Comparison of ENCODE assay signal across 35 cellular contexts in the genomic region with DNA sequence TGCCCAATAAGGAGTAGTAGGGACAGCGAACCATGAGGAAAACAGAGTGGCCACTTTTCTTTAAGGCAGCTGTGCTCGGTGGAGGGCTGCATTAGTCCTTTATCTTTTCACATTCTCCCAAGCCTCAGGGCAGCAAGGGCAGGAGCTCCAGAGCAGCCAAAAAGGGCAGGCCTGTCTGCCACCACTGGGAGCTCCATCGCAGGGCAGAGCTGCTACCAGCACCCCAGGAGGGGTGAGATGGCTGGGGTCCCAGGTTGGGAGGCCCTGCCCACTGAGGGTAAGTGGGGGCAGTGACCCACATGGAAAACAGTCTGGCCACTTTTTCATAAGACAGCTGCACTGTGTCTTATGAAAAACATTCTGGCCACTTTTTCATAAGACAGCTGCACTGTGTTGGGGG. TPM values are rescaled to one million over a fixed set of nuclear protein-coding genes. Genes with fewer than 3 reads are reported as not detected.
"Had no signal": no experiment of that assay in that cellular context is flagged by ENCODE, and none has a peak within 500 bp of the region (broad histone marks: within the 10 kb centered on the region; RNA-seq: fewer than 3 reads in every experiment).

No MANE protein-coding gene starts in this region.

- H3K4me1 ChIP-seq: stomach, thyroid gland, upper lobe of left lung had no signal

- H3K27me3 ChIP-seq: brain microvascular endothelial cell, sigmoid colon, stomach, thyroid gland, upper lobe of left lung, vagina had no signal

- H3K9me3 ChIP-seq: heart right ventricle, sigmoid colon, stomach, thyroid gland, upper lobe of left lung, vagina had no signal

- H3K4me3 ChIP-seq: heart right ventricle, sigmoid colon, smooth muscle cell, stomach, thyroid gland, upper lobe of left lung, vagina had no signal

- H3K36me3 ChIP-seq: brain microvascular endothelial cell, heart right ventricle, sigmoid colon, stomach, thyroid gland, upper lobe of left lung, vagina had no signal

- H3K4me2 ChIP-seq: smooth muscle cell had no signal

- ATAC-seq: esophagus mucosa; naive thymus-derived CD8-positive, alpha-beta T cell; stimulated activated naive B cell treated with anti-CD40 and anti-IgM and Interleukin-4, amounts not matched to agents 10 μg/mL and 1 μg/mL and 100 μg/mL, for 72 hours had no signal

- H3K27ac ChIP-seq: brain microvascular endothelial cell, heart right ventricle, sigmoid colon, stomach, thyroid gland, upper lobe of left lung, vagina had no signal

- DNase-seq: activated CD4-positive, alpha-beta memory T cell treated with anti-CD3 and anti-CD28 coated beads for 36 hours; activated CD4-positive, alpha-beta T cell treated with anti-CD3 and anti-CD28 coated beads, Interleukin-2, amount 10 ng/mL, durations not matched to agents 24 days and 14 days; activated CD4-positive, CD25-positive, alpha-beta regulatory T cell treated with anti-CD3 and anti-CD28 coated beads, Interleukin-2, amount 50 U/mL, for 72 hours; activated CD8-positive, alpha-beta memory T cell treated with anti-CD3 and anti-CD28 coated beads, Interleukin-2, amount 50 U/mL, for 4 hours; activated effector memory CD4-positive, alpha-beta T cell treated with anti-CD3 and anti-CD28 coated beads, Interleukin-2, amount 50 U/mL, for 16 hours; activated naive CD4-positive, alpha-beta T cell treated with anti-CD3 and anti-CD28 coated beads, Interleukin-2, amount 10 ng/mL, durations not matched to agents 7 days and 5 days; activated naive CD8-positive, alpha-beta T cell treated with anti-CD3 and anti-CD28 coated beads, Interleukin-2, amount 10 ng/mL, durations not matched to agents 7 days and 5 days; activated T-cell treated with anti-CD3 and anti-CD28 coated beads, Interleukin-2, amount 50 U/mL, for 1 hour; brain microvascular endothelial cell; endodermal cell; foreskin fibroblast; heart right ventricle; mammary epithelial cell; midbrain; naive thymus-derived CD8-positive, alpha-beta T cell; sigmoid colon; stimulated activated CD4-positive, alpha-beta T cell treated with anti-CD3 and anti-CD28 coated beads, Interleukin-1b, Interleukin-23, amount 100 ng/mL, for 48 hours; stimulated activated CD4-positive, alpha-beta T cell treated with anti-CD3 and anti-CD28 coated beads, Interleukin-4, amount 100 ng/mL, for 4 hours; stimulated activated CD8-positive, alpha-beta memory T cell treated with anti-CD3 and anti-CD28 coated beads, Interleukin-4, amount 100 ng/mL, for 48 hours; stimulated activated naive B cell treated with anti-CD40 and anti-IgM and Interleukin-4, amounts not matched to agents 10 μg/mL and 1 μg/mL and 100 μg/mL, for 72 hours; stomach; T-helper 2 cell; thyroid gland had no signal

RNA-seq across cellular contexts. Expression of gene TMCO5A, which starts 45.2 kb away (rescaled TPM):
- total RNA-seq: activated CD4-positive, alpha-beta memory T cell treated with anti-CD3 and anti-CD28 coated beads for 36 hours; activated CD4-positive, alpha-beta T cell treated with anti-CD3 and anti-CD28 coated beads, Interleukin-2, amount 10 ng/mL, durations not matched to agents 24 days and 14 days; activated CD8-positive, alpha-beta memory T cell treated with anti-CD3 and anti-CD28 coated beads for 36 hours; activated naive CD8-positive, alpha-beta T cell treated with anti-CD3 and anti-CD28 coated beads, Interleukin-2, amount 10 ng/mL, durations not matched to agents 7 days and 5 days; activated T-helper 1 cell treated with anti-CD3 and anti-CD28 coated beads, Interleukin-12 subunit alpha, Interleukin-12 subunit beta, Interleukin-2, Interleukin-4 antibody, amounts not matched to agents 30 ng/mL and 10 ng/mL and 1 ng/mL, durations not matched to agents 14 hours and 24 hours and 36 hours; astrocyte; cardiac septum; chondrocyte; endodermal cell; esophagus mucosa; heart right ventricle; liver; mammary epithelial cell; naive thymus-derived CD8-positive, alpha-beta T cell; osteocyte; posterior vena cava; sigmoid colon; smooth muscle cell; thyroid gland; vagina had no signal
- polyA plus RNA-seq: heart right ventricle; liver; mammary epithelial cell; naive thymus-derived CD8-positive, alpha-beta T cell; sigmoid colon; smooth muscle cell had no signal
